ENCODE assay signal across 36 cellular contexts in the genomic region with DNA sequence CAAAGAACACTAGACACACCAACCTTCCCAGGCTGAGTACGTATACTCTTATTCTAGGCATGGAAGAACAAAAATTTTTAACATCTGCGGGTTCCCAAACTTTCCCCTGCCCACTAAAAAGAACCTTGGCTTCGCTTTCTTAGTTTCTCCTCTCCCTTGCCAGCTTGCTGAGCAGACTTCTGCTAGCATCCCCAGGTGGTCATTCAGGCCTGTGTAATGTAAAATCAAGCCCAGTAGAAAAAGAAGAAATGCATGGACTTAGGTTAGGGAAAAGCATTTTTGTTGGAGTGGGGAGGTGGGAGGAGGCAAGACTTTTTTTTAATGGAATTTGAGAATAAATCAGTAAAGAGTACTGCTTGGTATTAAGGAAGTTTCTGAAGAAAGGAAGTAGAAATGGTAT.
"Had no signal": no experiment of that assay in that cellular context is flagged by ENCODE, and none has a peak within 500 bp of the region (broad histone marks: within the 10 kb centered on the region; RNA-seq: fewer than 3 reads in every experiment).

No MANE protein-coding gene starts in this region.

- H3K4me2 ChIP-seq: KMS-11, PC-9 had no signal

- H3K27me3 Mint-ChIP-seq: activated CD4-positive, alpha-beta memory T cell treated with anti-CD3 and anti-CD28 coated beads, Interleukin-2, amount 10 ng/mL, durations not matched to agents 7 days and 5 days; activated CD8-positive, alpha-beta memory T cell treated with anti-CD3 and anti-CD28 coated beads, Interleukin-2, amount 10 ng/mL, durations not matched to agents 7 days and 5 days; activated naive CD8-positive, alpha-beta T cell treated with anti-CD3 and anti-CD28 coated beads for 36 hours; activated T-helper 17 cell treated with anti-CD3 and anti-CD28 coated beads, Interleukin-2, amount 50 U/mL, for 72 hours had no signal

- H3K4me1 ChIP-seq: ascending aorta had no signal

- H3K4me3 ChIP-seq: ascending aorta, cardiac muscle cell, PC-9 had no signal

- H3K9ac ChIP-seq: KMS-11 had no signal

- H3K4me1 Mint-ChIP-seq: activated CD4-positive, alpha-beta memory T cell treated with anti-CD3 and anti-CD28 coated beads, Interleukin-2, amount 10 ng/mL, durations not matched to agents 7 days and 5 days; activated CD8-positive, alpha-beta memory T cell treated with anti-CD3 and anti-CD28 coated beads, Interleukin-2, amount 10 ng/mL, durations not matched to agents 7 days and 5 days; activated naive CD8-positive, alpha-beta T cell treated with anti-CD3 and anti-CD28 coated beads for 36 hours; activated T-helper 17 cell treated with anti-CD3 and anti-CD28 coated beads, Interleukin-2, amount 50 U/mL, for 72 hours; central memory CD8-positive, alpha-beta T cell had no signal

- H2AFZ ChIP-seq: PC-9 had no signal

- H3K4me3 Mint-ChIP-seq: activated CD4-positive, alpha-beta memory T cell treated with anti-CD3 and anti-CD28 coated beads, Interleukin-2, amount 10 ng/mL, durations not matched to agents 7 days and 5 days; activated CD8-positive, alpha-beta memory T cell treated with anti-CD3 and anti-CD28 coated beads, Interleukin-2, amount 10 ng/mL, durations not matched to agents 7 days and 5 days; activated naive CD8-positive, alpha-beta T cell treated with anti-CD3 and anti-CD28 coated beads for 36 hours; activated T-cell treated with anti-CD3 and anti-CD28 coated beads, Interleukin-2, amount 50 U/mL, for 72 hours; activated T-helper 17 cell treated with anti-CD3 and anti-CD28 coated beads, Interleukin-2, amount 50 U/mL, for 72 hours; central memory CD8-positive, alpha-beta T cell had no signal

- H3K9me3 ChIP-seq: ascending aorta had no signal

- H3K27ac Mint-ChIP-seq: activated CD4-positive, alpha-beta memory T cell treated with anti-CD3 and anti-CD28 coated beads, Interleukin-2, amount 10 ng/mL, durations not matched to agents 7 days and 5 days; activated CD8-positive, alpha-beta memory T cell treated with anti-CD3 and anti-CD28 coated beads, Interleukin-2, amount 10 ng/mL, durations not matched to agents 7 days and 5 days; activated naive CD8-positive, alpha-beta T cell treated with anti-CD3 and anti-CD28 coated beads for 36 hours; activated T-cell treated with anti-CD3 and anti-CD28 coated beads, Interleukin-2, amount 50 U/mL, for 72 hours; activated T-helper 17 cell treated with anti-CD3 and anti-CD28 coated beads, Interleukin-2, amount 50 U/mL, for 72 hours had no signal

- H3K36me3 Mint-ChIP-seq: activated CD8-positive, alpha-beta memory T cell treated with anti-CD3 and anti-CD28 coated beads, Interleukin-2, amount 10 ng/mL, durations not matched to agents 7 days and 5 days; activated naive CD8-positive, alpha-beta T cell treated with anti-CD3 and anti-CD28 coated beads for 36 hours had no signal

- H3K36me3 ChIP-seq: ascending aorta, cardiac muscle cell had no signal

- ATAC-seq: activated CD8-positive, alpha-beta memory T cell treated with anti-CD3 and anti-CD28 coated beads, Interleukin-2, amount 10 ng/mL, durations not matched to agents 7 days and 5 days; activated T-cell treated with anti-CD3 and anti-CD28 coated beads, Interleukin-2, amount 50 U/mL, for 72 hours; activated T-helper 17 cell treated with anti-CD3 and anti-CD28 coated beads, Interleukin-2, amount 50 U/mL, for 72 hours; Right ventricle myocardium inferior had no signal

- H3K9me3 Mint-ChIP-seq: activated CD4-positive, alpha-beta memory T cell treated with anti-CD3 and anti-CD28 coated beads, Interleukin-2, amount 10 ng/mL, durations not matched to agents 7 days and 5 days; activated naive CD8-positive, alpha-beta T cell treated with anti-CD3 and anti-CD28 coated beads for 36 hours; activated T-helper 17 cell treated with anti-CD3 and anti-CD28 coated beads, Interleukin-2, amount 50 U/mL, for 72 hours; central memory CD8-positive, alpha-beta T cell had no signal

- H3K27me3 ChIP-seq: ascending aorta, cardiac muscle cell had no signal

- H3K27ac ChIP-seq: ascending aorta, cardiac muscle cell, KMS-11, PC-9, RWPE1, VCaP had no signal

- DNase-seq: activated CD4-positive, alpha-beta memory T cell treated with anti-CD3 and anti-CD28 coated beads, Interleukin-2, amount 10 ng/mL, durations not matched to agents 7 days and 5 days; activated CD4-positive, alpha-beta T cell treated with anti-CD3 and anti-CD28 coated beads for 1 hour; activated CD4-positive, alpha-beta T cell treated with anti-CD3 and anti-CD28 coated beads for 48 hours; activated CD4-positive, CD25-positive, alpha-beta regulatory T cell; activated CD8-positive, alpha-beta memory T cell treated with anti-CD3 and anti-CD28 coated beads for 24 hours; activated CD8-positive, alpha-beta memory T cell treated with anti-CD3 and anti-CD28 coated beads, Interleukin-2, amount 10 ng/mL, durations not matched to agents 7 days and 5 days; activated effector memory CD4-positive, alpha-beta T cell treated with anti-CD3 and anti-CD28 coated beads, Interleukin-2, amount 50 U/mL, for 16 hours; activated naive CD4-positive, alpha-beta T cell; activated naive CD4-positive, alpha-beta T cell treated with anti-CD3 and anti-CD28 coated beads, Interleukin-2, amount 50 U/mL, for 16 hours; activated naive CD8-positive, alpha-beta T cell treated with anti-CD3 and anti-CD28 coated beads for 36 hours; activated T-cell treated with anti-CD3 and anti-CD28 coated beads, Interleukin-2, amount 50 U/mL, for 1 hour; activated T-cell treated with anti-CD3 and anti-CD28 coated beads, Interleukin-2, amount 50 U/mL, for 72 hours; amniotic stem cell; MM.1S; MV-4-11; NCI-H1092 treated with DMSO at 0.1 percent for 48 hours; NCI-H1436; NCI-H1694; NCI-H2029; NCI-H345; NCI-H526; NCI-H748 treated with DMSO at 0.1 percent for 48 hours; NK-92 treated with Interleukin-12 subunit alpha and Interleukin-12 subunit beta, amount 100 ng/mL, for 24 hours; PC-9; SW 1271; T-helper 1 cell; T-helper 2 cell; T-helper 9 cell had no signal
